In the genomic region with DNA sequence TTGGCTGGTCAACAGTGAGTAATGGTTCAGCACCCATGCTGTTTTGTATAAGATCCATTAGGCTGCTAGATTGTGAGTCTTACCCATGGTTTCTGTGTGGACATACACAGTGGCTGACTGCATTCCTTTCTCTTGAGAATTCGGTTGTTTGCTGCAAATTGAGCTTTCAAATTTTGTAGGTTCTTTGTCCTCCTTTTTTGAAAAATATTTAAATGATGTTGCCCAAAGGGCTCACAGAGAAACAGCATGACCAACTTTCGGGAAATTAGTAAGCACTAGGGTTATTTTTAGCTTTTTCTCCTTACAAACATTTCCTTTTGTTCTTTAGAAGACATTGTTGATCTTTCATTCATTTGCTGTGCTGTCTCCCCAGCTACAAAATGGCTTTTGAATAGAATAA, we compare ENCODE assay signal across 12 cellular contexts.
DNase-seq lines count a peak whose midpoint lies in the region; TF ChIP-seq lines count a peak whose summit lies in the region.
"Had no signal": no experiment of that assay in that cellular context is flagged by ENCODE, and none has a peak within 500 bp of the region (broad histone marks: within the 10 kb centered on the region; RNA-seq: fewer than 3 reads in every experiment).

No MANE protein-coding gene starts in this region.

- no peaks in the 10 kb centered on the region for H3K27me3 ChIP-seq in rectal smooth muscle tissue (ENCODE audit: control insufficient read depth, insufficient read depth, low read length)

- H3K27ac ChIP-seq in rectal smooth muscle tissue (ENCODE audit: low read depth, low read length): peak overlapping the region; percentile 16

- in situ Hi-C loops in GM13976 (cut with MboI; ENCODE audit: low sequenced_read_pairs, unreplicated experiment): no loop called here

- no peak for TF ChIP-seq CTCF in foreskin fibroblast (IDR thresholded peaks at IDR 0.05; ENCODE audit: low read depth, low read length)
- no peak for TF ChIP-seq CTCF in GM13976 (IDR thresholded peaks at IDR 0.05; ENCODE audit: borderline replicate concordance, control extremely low read depth, extremely low read depth, insufficient read depth, missing control alignments)

- no peaks in the 10 kb centered on the region for H3K36me3 ChIP-seq in rectal smooth muscle tissue (ENCODE audit: control insufficient read depth, insufficient read depth, low read length)

- no peaks in the 10 kb centered on the region for H3K4me1 ChIP-seq in rectal smooth muscle tissue (ENCODE audit: control insufficient read depth, insufficient read depth, low read length)

- H3K4me3 ChIP-seq in foreskin fibroblast (ENCODE audit: low read depth in 1 of 2, low read length in 2 of 2): no peak overlapping the region
- H3K4me3 ChIP-seq in rectal smooth muscle tissue (ENCODE audit: low read length): no peak overlapping the region

- peak; percentile 56 for DNase-seq in GM04504 (ENCODE audit: low read depth)
- peak; percentile 74 for DNase-seq in amniotic epithelial cell (ENCODE audit: low read depth)
- peak; percentile 71 to 74 for DNase-seq in foreskin fibroblast
- no peak for DNase-seq in activated naive CD4-positive, alpha-beta T cell treated with Interleukin-2 at 50 U/mL for 16 hours
- no peak for DNase-seq in GM13976 (ENCODE audit: low spot score)
- DNase-seq in HK-2 (ENCODE audit: unreplicated experiment): no peak
- no peak for DNase-seq in stimulated activated CD4-positive, alpha-beta T cell treated with anti-CD3 and anti-CD28 coated beads, Interleukin-4, amount 100 ng/mL, for 4 hours
- DNase-seq: activated CD4-positive, alpha-beta T cell treated with anti-CD3 and anti-CD28 coated beads, Interleukin-2, amount 10 ng/mL, durations not matched to agents 24 days and 14 days; CD4-positive, alpha-beta memory T cell; left ventricle myocardium superior; NCI-H187 treated with DMSO at 0.1 percent for 48 hours had no signal

- H3K9ac ChIP-seq in rectal smooth muscle tissue (ENCODE audit: low read length): no peak overlapping the region

Comparison
In these comparisons a context has a peak if more than half of its experiments do, and no peak if none do; other contexts are left out.
1. DNase-seq: peak in GM04504 (single experiment), amniotic epithelial cell (single experiment) and foreskin fibroblast (2 of 2); none in activated naive CD4-positive, alpha-beta T cell treated with Interleukin-2 at 50 U/mL for 16 hours (single experiment), GM13976 (single experiment), HK-2 (single experiment) and stimulated activated CD4-positive, alpha-beta T cell treated with anti-CD3 and anti-CD28 coated beads, Interleukin-4, amount 100 ng/mL, for 4 hours (0 of 2).